Comparison of ENCODE assay signal across 8 cellular contexts in genomic region chr9:128456613-128457061, GRCh38. TPM values are rescaled to one million over a fixed set of nuclear protein-coding genes. Genes with fewer than 3 reads are reported as not detected.
DNase-seq lines count a peak whose midpoint lies in the region; ATAC-seq, FAIRE-seq and TF ChIP-seq lines count a peak whose summit lies in the region.

No MANE protein-coding gene starts in this region.

- TF ChIP-seq CTCF in GM06990 (IDR thresholded peaks at IDR 0.05; ENCODE audit: insufficient read depth, low read length, poor library complexity, severe bottlenecking) (no peak), left ventricle myocardium inferior (IDR thresholded peaks at IDR 0.05; ENCODE audit: borderline replicate concordance) (no peak), psoas muscle (IDR thresholded peaks at IDR 0.05) (no peak)

- H3K9me3 ChIP-seq in adipocyte (ENCODE audit: control insufficient read depth, low read length) (no peaks in the 10 kb centered on the region), left ventricle myocardium inferior (replicated peaks) (no peaks in the 10 kb centered on the region), psoas muscle (no peaks in the 10 kb centered on the region)

- H3K27me3 ChIP-seq in GM06990 (replicated peaks; ENCODE audit: control insufficient read depth, insufficient read depth, low read length) (no peaks in the 10 kb centered on the region), adipocyte (replicated peaks; ENCODE audit: control insufficient read depth, insufficient read depth, low read length) (no peaks in the 10 kb centered on the region), left ventricle myocardium inferior (ENCODE audit: low read depth) (no peaks in the 10 kb centered on the region), psoas muscle (ENCODE audit: insufficient read depth in 3 of 3, low read length in 2 of 3) (no peaks in the 10 kb centered on the region)

- H3K4me3 ChIP-seq in GM06990 (replicated peaks; ENCODE audit: low read depth, low read length) (peak overlapping the region; percentile 92), adipocyte (ENCODE audit: low read length) (peak overlapping the region; percentile 80), left ventricle myocardium inferior (peak overlapping the region; percentile 90), psoas muscle (peak overlapping the region; percentile 86)

- H3K9ac ChIP-seq in adipocyte (ENCODE audit: low read length), result peak overlapping the region; percentile 86

- peak overlapping the region; percentile 89 for H3K27ac ChIP-seq in left ventricle myocardium inferior (replicated peaks)
- peak overlapping the region; percentile 77 for H3K27ac ChIP-seq in psoas muscle

- FAIRE-seq in urothelium cell line (lab: Jason Lieb, UNC), result no peak

- H3K4me1 ChIP-seq in adipocyte (ENCODE audit: control insufficient read depth, insufficient read depth, low read length), result peaks cover 4% of the 10 kb centered on the region
- H3K4me1 ChIP-seq in left ventricle myocardium inferior, result peaks cover 40% of the 10 kb centered on the region
- no peaks in the 10 kb centered on the region for H3K4me1 ChIP-seq in psoas muscle

- WGBS in psoas muscle, 3 donors, result 0 to 1% (median 1%) methylated on average over 29 to 48 of the region's 48 CpGs

- intact Hi-C loops in left ventricle myocardium inferior (cut with micrococcal nuclease) (no loop called here), psoas muscle (cut with DNase I) (loop anchor here in 1 of 2 donors (1.0 to 5.0 kb wide), 2 partner anchors 48 to 101 kb away; partner anchors contain the start of gene GLE1)

- DNase-seq in GM06990 (ENCODE audit: extremely low read depth, insufficient read length) (peak; percentile 79), NCI-H1048 (lab: John Stamatoyannopoulos, UW) (peak; percentile 32), T follicular helper cell (ENCODE audit: low read depth) (peak; percentile 52), adipocyte (ENCODE audit: low read depth) (peak; percentile 95), left ventricle myocardium inferior (peak; percentile 72), psoas muscle (peak; percentile 71 to 76), urothelium cell line (ENCODE audit: low spot score) (peak; percentile 90)

- H3K36me3 ChIP-seq in GM06990 (ENCODE audit: control insufficient read depth, insufficient read depth, low read length) (peaks cover 13% of the 10 kb centered on the region), adipocyte (ENCODE audit: control insufficient read depth, insufficient read depth, low read length, severe bottlenecking) (peaks cover 16% of the 10 kb centered on the region), left ventricle myocardium inferior (peaks cover 19% of the 10 kb centered on the region), psoas muscle (ENCODE audit: insufficient read depth in 1 of 2, low read depth in 1 of 2) (peaks cover 3 to 26% of the 10 kb centered on the region in 2 donors)

- peak; percentile 46 for ATAC-seq in HG02571 (IDR thresholded peaks at IDR 0.05; ENCODE audit: unreplicated experiment)
- peak; percentile 42 to 62 (median 51) for ATAC-seq in psoas muscle

RNA-seq across cellular contexts. Expression of gene ODF2, which starts 0.8 kb away (rescaled TPM):
- total RNA-seq in left ventricle myocardium inferior, result 16.7 TPM
- 10 to 100 TPM in 1 of 4 donors, 1 to 10 TPM in 3; 6.7 to 12.3 (median 7.4) TPM for total RNA-seq in psoas muscle
- 10 to 100 TPM in 2 of 3 donors, 1 to 10 TPM in 1; 9.6 to 20.5 (median 14.2) TPM for polyA plus RNA-seq in psoas muscle

RNA-seq across cellular contexts. Expression of gene CERCAM, which starts 36.0 kb away (rescaled TPM):
- total RNA-seq in left ventricle myocardium inferior (8.5 TPM), psoas muscle (1 to 10 TPM; 2.2 to 6.5 (median 4.0) TPM)
- 1 to 10 TPM; 1.7 to 2.5 (median 2.3) TPM for polyA plus RNA-seq in psoas muscle

RNA-seq across cellular contexts. Expression of gene GLE1, which starts 47.9 kb away (rescaled TPM):
- total RNA-seq in left ventricle myocardium inferior (18.8 TPM), psoas muscle (10 to 100 TPM; 16.1 to 25.7 (median 23.5) TPM)
- 10 to 100 TPM; 10.3 to 29.5 (median 13.2) TPM for polyA plus RNA-seq in psoas muscle

Comparison
In these comparisons a context has a peak if more than half of its experiments do, and no peak if none do; other contexts are left out.
1. Peak in every context shown above with its lines: DNase-seq, ATAC-seq, H3K4me3 ChIP-seq and H3K27ac ChIP-seq.
2. DNase-seq: peak in every context shown above with its lines; median percentile 95 in adipocyte; 90 in urothelium cell line; 79 in GM06990; 74 in psoas muscle; 72 in left ventricle myocardium inferior; 52 in T follicular helper cell; 32 in NCI-H1048.